10 cellular contexts compared by ENCODE assay signal in the genomic region with DNA sequence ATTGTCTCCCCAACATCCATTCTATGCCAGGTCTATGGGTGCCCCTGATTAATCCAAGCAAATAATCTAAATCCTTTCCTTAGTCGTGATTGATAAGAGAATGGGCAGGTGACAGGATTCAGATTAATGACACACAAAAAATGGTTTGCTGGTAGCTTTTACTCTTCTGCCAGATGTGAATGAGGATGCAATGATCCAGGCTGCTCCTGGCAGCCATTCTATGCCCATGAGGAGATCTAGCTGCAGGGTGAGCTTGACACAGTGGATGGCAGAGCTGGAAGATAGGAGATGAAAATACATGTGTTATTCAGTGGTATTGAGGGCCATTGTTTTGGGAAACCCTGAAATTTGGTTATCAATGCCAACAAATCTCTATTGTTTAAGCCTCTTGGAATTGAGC.
"Had no signal": no experiment of that assay in that cellular context is flagged by ENCODE, and none has a peak within 500 bp of the region (broad histone marks: within the 10 kb centered on the region; RNA-seq: fewer than 3 reads in every experiment).

No MANE protein-coding gene starts in this region.

- H3K27ac Mint-ChIP-seq: GM23338, H9, HFFc6 had no signal

- H2AFZ ChIP-seq: GM23248, GM23338 had no signal

- H3K9ac ChIP-seq: GM23248 had no signal

- DNase-seq: GM23248, GOT3, H7, H9, HCEC 1CT, HFFc6 had no signal

- H3K27ac ChIP-seq: GM23248 had no signal

- FAIRE-seq: H54 had no signal

- H3K4me3 ChIP-seq: GM23248, GM23338, HAP-1 had no signal

- ATAC-seq: GM23338, HCT116 had no signal

- H3K4me2 ChIP-seq: GM23338 had no signal

- H3K4me3 Mint-ChIP-seq: GM23338, H9, HFFc6 had no signal

- H3K9me3 Mint-ChIP-seq: H9, HFFc6 had no signal

- H3K4me1 ChIP-seq: HAP-1 had no signal

- H3K36me3 ChIP-seq: HAP-1 had no signal
